ENCODE assay signal across 1 cellular context in the genomic region with DNA sequence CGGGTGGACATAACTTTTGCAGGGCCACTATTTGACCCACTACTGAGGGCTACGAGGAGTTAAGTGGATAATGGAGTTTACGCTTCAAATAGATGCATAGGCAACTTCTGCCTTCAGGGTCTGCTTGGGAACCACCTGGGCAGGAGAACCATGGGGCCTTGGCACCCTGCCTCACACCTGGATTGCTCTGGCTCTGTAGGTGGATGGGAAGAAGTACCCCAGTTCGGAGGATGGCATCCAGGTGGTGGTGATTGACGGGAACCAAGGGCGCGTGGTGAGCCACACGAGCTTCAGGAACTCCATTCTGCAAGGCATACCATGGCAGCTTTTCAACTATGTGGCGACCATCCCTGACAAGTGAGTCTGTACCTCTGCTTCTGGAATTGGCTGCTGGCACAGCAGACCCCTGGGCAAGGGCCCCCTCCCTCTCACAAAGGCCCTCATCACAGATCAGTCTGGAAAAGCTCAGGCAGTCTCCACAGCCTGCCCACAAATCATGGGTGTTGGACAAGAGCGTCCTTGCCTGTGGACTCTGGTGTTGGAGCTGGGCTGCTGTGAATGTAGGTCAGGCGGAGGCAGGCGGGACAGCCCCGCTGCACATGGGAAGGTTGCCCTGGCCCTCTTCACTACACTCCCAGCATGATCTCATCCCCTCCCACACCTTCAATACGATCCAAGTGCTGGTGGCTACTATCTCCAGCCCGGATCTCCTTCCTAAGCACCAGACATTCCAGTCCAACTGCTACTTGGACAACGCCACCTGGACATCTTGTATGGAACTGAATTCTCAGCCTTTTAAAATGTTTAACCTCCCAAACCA.
TF ChIP-seq lines count a peak whose summit lies in the region.

No MANE protein-coding gene starts in this region.

TF ChIP-seq in IMR-90, 13 proteins besides CTCF, POLR2A, EP300 and RAD21:
- TF ChIP-seq MAZ (IDR thresholded peaks at IDR 0.05; ENCODE audit: borderline replicate concordance, low read depth, low read length) (no peak), NFE2L2 (IDR thresholded peaks at IDR 0.05; ENCODE audit: low read depth, low read length) (no peak), RFX5 (IDR thresholded peaks at IDR 0.05; ENCODE audit: low read depth, low read length) (no peak), MAFK (IDR thresholded peaks at IDR 0.05; ENCODE audit: low read depth, low read length) (no peak), BHLHE40 (IDR thresholded peaks at IDR 0.05; ENCODE audit: low read depth, low read length) (no peak), SMC3 (IDR thresholded peaks at IDR 0.05; ENCODE audit: low read depth, low read length) (no peak), MXI1 (IDR thresholded peaks at IDR 0.05; ENCODE audit: borderline replicate concordance, low read depth, low read length) (no peak), CEBPB (IDR thresholded peaks at IDR 0.05; ENCODE audit: low read depth, low read length) (no peak), CHD1 (IDR thresholded peaks at IDR 0.05; ENCODE audit: low read depth, low read length) (no peak), FOS (IDR thresholded peaks at IDR 0.05; ENCODE audit: low read depth, low read length) (no peak), RCOR1 (IDR thresholded peaks at IDR 0.05; ENCODE audit: insufficient replicate concordance, low read length) (no peak)
- TF ChIP-seq, protein P1, sequence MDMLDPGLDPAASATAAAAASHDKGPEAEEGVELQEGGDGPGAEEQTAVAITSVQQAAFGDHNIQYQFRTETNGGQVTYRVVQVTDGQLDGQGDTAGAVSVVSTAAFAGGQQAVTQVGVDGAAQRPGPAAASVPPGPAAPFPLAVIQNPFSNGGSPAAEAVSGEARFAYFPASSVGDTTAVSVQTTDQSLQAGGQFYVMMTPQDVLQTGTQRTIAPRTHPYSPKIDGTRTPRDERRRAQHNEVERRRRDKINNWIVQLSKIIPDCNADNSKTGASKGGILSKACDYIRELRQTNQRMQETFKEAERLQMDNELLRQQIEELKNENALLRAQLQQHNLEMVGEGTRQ (IDR thresholded peaks at IDR 0.05; ENCODE audit: low read depth, low read length), result no peak
- TF ChIP-seq, protein P2, sequence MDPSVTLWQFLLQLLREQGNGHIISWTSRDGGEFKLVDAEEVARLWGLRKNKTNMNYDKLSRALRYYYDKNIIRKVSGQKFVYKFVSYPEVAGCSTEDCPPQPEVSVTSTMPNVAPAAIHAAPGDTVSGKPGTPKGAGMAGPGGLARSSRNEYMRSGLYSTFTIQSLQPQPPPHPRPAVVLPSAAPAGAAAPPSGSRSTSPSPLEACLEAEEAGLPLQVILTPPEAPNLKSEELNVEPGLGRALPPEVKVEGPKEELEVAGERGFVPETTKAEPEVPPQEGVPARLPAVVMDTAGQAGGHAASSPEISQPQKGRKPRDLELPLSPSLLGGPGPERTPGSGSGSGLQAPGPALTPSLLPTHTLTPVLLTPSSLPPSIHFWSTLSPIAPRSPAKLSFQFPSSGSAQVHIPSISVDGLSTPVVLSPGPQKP (IDR thresholded peaks at IDR 0.05; ENCODE audit: borderline replicate concordance, low read depth, low read length), result no peak
